ENCODE assay signal across 12 cellular contexts in the genomic region with DNA sequence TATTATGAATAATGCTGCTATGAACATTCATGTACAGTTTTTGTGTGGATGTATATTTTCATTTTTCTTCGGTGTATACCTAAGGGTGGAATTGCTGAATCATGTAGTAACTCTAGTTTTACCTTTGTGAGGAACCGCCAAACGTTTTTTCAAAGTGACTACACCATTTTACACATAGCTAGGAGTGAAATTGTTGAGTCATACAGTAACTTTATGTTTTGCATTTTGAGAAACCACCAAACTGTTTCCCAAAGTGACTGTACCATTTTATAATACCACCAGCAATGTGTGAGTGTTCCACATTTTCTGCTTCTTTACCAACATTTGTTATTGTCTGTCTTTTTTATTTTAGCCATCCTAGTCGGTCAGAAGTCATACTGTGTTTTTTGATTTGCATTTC. TPM values are rescaled to one million over a fixed set of nuclear protein-coding genes. Genes with fewer than 3 reads are reported as not detected.
DNase-seq lines count a peak whose midpoint lies in the region; ATAC-seq and TF ChIP-seq lines count a peak whose summit lies in the region.
"Had no signal": no experiment of that assay in that cellular context is flagged by ENCODE, and none has a peak within 500 bp of the region (broad histone marks: within the 10 kb centered on the region; RNA-seq: fewer than 3 reads in every experiment).

No MANE protein-coding gene starts in this region.

- no peak overlapping the region for H3K4me3 ChIP-seq in breast epithelium
- H3K4me3 ChIP-seq in Caco-2 (ENCODE audit: low read depth, low read length), result no peak overlapping the region
- H3K4me3 ChIP-seq: body of pancreas had no signal

- H3K36me3 ChIP-seq in breast epithelium (no peaks in the 10 kb centered on the region), Caco-2 (ENCODE audit: control insufficient read depth, insufficient read depth, low read length) (no peaks in the 10 kb centered on the region)

- no peaks in the 10 kb centered on the region for H3K4me1 ChIP-seq in breast epithelium
- no peaks in the 10 kb centered on the region for H3K4me1 ChIP-seq in Caco-2
- H3K4me1 ChIP-seq: body of pancreas had no signal

- no peaks in the 10 kb centered on the region for H3K36me3 Mint-ChIP-seq in MCF 10A (ENCODE audit: insufficient read depth, unreplicated experiment)
- H3K36me3 Mint-ChIP-seq in Caco-2 (ENCODE audit: insufficient read depth, unreplicated experiment), result no peaks in the 10 kb centered on the region

- no peak overlapping the region for H3K4me3 Mint-ChIP-seq in MCF 10A (ENCODE audit: unreplicated experiment)
- no peak overlapping the region for H3K4me3 Mint-ChIP-seq in Caco-2 (ENCODE audit: unreplicated experiment)

- CTCF ChIA-PET in MCF 10A (lab: Yijun Ruan, JAX) (interaction anchor here (0.7 kb wide), 1 partner anchor 16 kb away, joined by 3 read pairs; no protein-coding TSS in a partner anchor), Caco-2 (lab: Charles Lee) (no interaction called here)

- BruUV-seq in MCF 10A (replicated peaks; lab: Mats Ljungman, UMichigan) (no TSS peak), Caco-2 (replicated peaks; lab: Mats Ljungman, UMichigan) (no TSS peak)

- H3K9me3 ChIP-seq in breast epithelium, result no peaks in the 10 kb centered on the region
- H3K9me3 ChIP-seq in Caco-2, result no peaks in the 10 kb centered on the region
- H3K9me3 ChIP-seq: body of pancreas had no signal

- peaks cover 0 to 18% of the 10 kb centered on the region in 2 donors for H3K27me3 ChIP-seq in breast epithelium
- no peaks in the 10 kb centered on the region for H3K27me3 ChIP-seq in Caco-2 (replicated peaks; ENCODE audit: control insufficient read depth, insufficient read depth, low read length)
- H3K27me3 ChIP-seq: body of pancreas had no signal

- intact Hi-C loops in MCF 10A (cut with micrococcal nuclease) (no loop called here), breast epithelium (cut with DNase I; ENCODE audit: low total_unique reads) (no loop called here), Caco-2 (cut with micrococcal nuclease; ENCODE audit: unreplicated experiment) (no loop called here)

- H3K9me3 Mint-ChIP-seq in MCF 10A (ENCODE audit: unreplicated experiment) (no peaks in the 10 kb centered on the region), Caco-2 (ENCODE audit: unreplicated experiment) (no peaks in the 10 kb centered on the region)

- ATAC-seq in GM21825 (IDR thresholded peaks at IDR 0.05; ENCODE audit: unreplicated experiment) (peak; percentile 82), HG03280 (IDR thresholded peaks at IDR 0.05; ENCODE audit: unreplicated experiment) (peak; percentile 57)
- ATAC-seq in stimulated activated naive CD8-positive, alpha-beta T cell treated with anti-CD3 and anti-CD28 coated beads, Interleukin-15, Interleukin-2, amounts not matched to agents 100 U/mL and 50 U/mL, for 24 hours, result peak; percentile 23
- ATAC-seq: body of pancreas, esophagus mucosa had no signal

- no peak for TF ChIP-seq CTCF in MCF 10A (IDR thresholded peaks at IDR 0.05; ENCODE audit: unreplicated experiment)
- TF ChIP-seq CTCF in breast epithelium (IDR thresholded peaks at IDR 0.05), result no peak
- TF ChIP-seq CTCF in Caco-2 (IDR thresholded peaks at IDR 0.05; ENCODE audit: insufficient read depth in 1 of 2, low read depth in 1 of 2, low read length in 1 of 2, severe bottlenecking in 1 of 2, unreplicated experiment in 1 of 2), result no peak
- TF ChIP-seq CTCF in GM10266 (IDR thresholded peaks at IDR 0.05; ENCODE audit: control insufficient read depth, insufficient read depth, low read depth, missing control alignments), result no peak

- H3K27ac ChIP-seq in breast epithelium, result no peak overlapping the region
- H3K27ac ChIP-seq: body of pancreas had no signal

- POLR2A ChIA-PET in MCF 10A (lab: Yijun Ruan, JAX) (no interaction called here), Caco-2 (lab: Charles Lee) (no interaction called here)

- H3K27me3 Mint-ChIP-seq in MCF 10A (ENCODE audit: insufficient read depth, unreplicated experiment) (peaks cover 22% of the 10 kb centered on the region), Caco-2 (ENCODE audit: insufficient read depth, unreplicated experiment) (peaks cover 8% of the 10 kb centered on the region)

- H3K4me1 Mint-ChIP-seq in MCF 10A (ENCODE audit: insufficient read depth, unreplicated experiment) (no peaks in the 10 kb centered on the region), Caco-2 (ENCODE audit: low read depth, unreplicated experiment) (no peaks in the 10 kb centered on the region)

- TF ChIP-seq POLR2A in breast epithelium (IDR thresholded peaks at IDR 0.05), result no peak

- H3K27ac Mint-ChIP-seq in MCF 10A (ENCODE audit: low read depth, unreplicated experiment) (no peak overlapping the region), Caco-2 (ENCODE audit: unreplicated experiment) (no peak overlapping the region)

- DNase-seq in MCF 10A (ENCODE audit: unreplicated experiment) (peak; percentile 20), breast epithelium (ENCODE audit: low spot score in 2 of 2) (no peak), pons (ENCODE audit: low spot score) (no peak), Caco-2 (no peak), GM10266 (ENCODE audit: extremely low spot score) (no peak)
- DNase-seq in stimulated activated naive CD8-positive, alpha-beta T cell treated with anti-CD3 and anti-CD28 coated beads, Interleukin-15, Interleukin-2, amounts not matched to agents 100 U/mL and 50 U/mL, for 24 hours, result no peak
- DNase-seq: activated CD4-positive, alpha-beta T cell treated with anti-CD3 and anti-CD28 coated beads, Interleukin-2, amount 50 U/mL, for 48 hours; body of pancreas; GF-D8 had no signal

RNA-seq across cellular contexts. Expression of gene TPH2, which starts 3.1 kb away (rescaled TPM):
- total RNA-seq in MCF 10A (2022) (not detected in 2 replicates), breast epithelium (not detected), Caco-2 (2022) (not detected in 2 replicates)
- total RNA-seq: esophagus mucosa had no signal

Comparison
In these comparisons a context has a peak if more than half of its experiments do, and no peak if none do; other contexts are left out.
1. ATAC-seq: peak in every context shown above with its lines; median percentile 82 in GM21825; 57 in HG03280; 23 in stimulated activated naive CD8-positive, alpha-beta T cell treated with anti-CD3 and anti-CD28 coated beads, Interleukin-15, Interleukin-2, amounts not matched to agents 100 U/mL and 50 U/mL, for 24 hours.